8 cellular contexts compared by ENCODE assay signal in genomic region chr1:108897865-108898720, GRCh38. TPM values are rescaled to one million over a fixed set of nuclear protein-coding genes. Genes with fewer than 3 reads are reported as not detected.
A peak's percentile ranks its signal among the peaks of the same experiment; 100 is the strongest.
DNase-seq lines count a peak whose midpoint lies in the region; ATAC-seq and TF ChIP-seq lines count a peak whose summit lies in the region.

No MANE protein-coding gene starts in this region.

- no peaks in the 10 kb centered on the region for H3K4me1 Mint-ChIP-seq in activated CD4-positive, alpha-beta memory T cell treated with anti-CD3 and anti-CD28 coated beads, Interleukin-2, amount 10 ng/mL, durations not matched to agents 7 days and 5 days
- H3K4me1 Mint-ChIP-seq in activated CD4-positive, alpha-beta memory T cell treated with anti-CD3 and anti-CD28 coated beads for 36 hours (ENCODE audit: low read depth) = no peaks in the 10 kb centered on the region
- H3K4me1 Mint-ChIP-seq in HFFc6 (ENCODE audit: low read depth) = peaks cover 42% of the 10 kb centered on the region
- H3K4me1 Mint-ChIP-seq in progenitor cell of endocrine pancreas (ENCODE audit: low read depth) = no peaks in the 10 kb centered on the region

- ATAC-seq in GM18868 (IDR thresholded peaks at IDR 0.05; ENCODE audit: unreplicated experiment) = no peak

- H3K27ac Mint-ChIP-seq in activated CD4-positive, alpha-beta memory T cell treated with anti-CD3 and anti-CD28 coated beads, Interleukin-2, amount 10 ng/mL, durations not matched to agents 7 days and 5 days = no peak overlapping the region
- H3K27ac Mint-ChIP-seq in activated CD4-positive, alpha-beta memory T cell treated with anti-CD3 and anti-CD28 coated beads for 36 hours = no peak overlapping the region
- H3K27ac Mint-ChIP-seq in HFFc6 (0 out of 2 replicates have a peak overlapping the region, but pooled peaks have one; percentile 14), progenitor cell of endocrine pancreas (no peak overlapping the region)

- H3K9me3 Mint-ChIP-seq in activated CD4-positive, alpha-beta memory T cell treated with anti-CD3 and anti-CD28 coated beads, Interleukin-2, amount 10 ng/mL, durations not matched to agents 7 days and 5 days = no peaks in the 10 kb centered on the region
- no peaks in the 10 kb centered on the region for H3K9me3 Mint-ChIP-seq in activated CD4-positive, alpha-beta memory T cell treated with anti-CD3 and anti-CD28 coated beads for 36 hours
- no peaks in the 10 kb centered on the region for H3K9me3 Mint-ChIP-seq in HFFc6
- no peaks in the 10 kb centered on the region for H3K9me3 Mint-ChIP-seq in progenitor cell of endocrine pancreas (ENCODE audit: low read depth)

- CTCF ChIA-PET in activated CD4-positive, alpha-beta memory T cell treated with anti-CD3 and anti-CD28 coated beads, Interleukin-2, amount 10 ng/mL, durations not matched to agents 7 days and 5 days (lab: Charles Lee) = interaction anchor here (0.7 to 12.2 kb wide), 9 partner anchors 15 to 254 kb away, joined by 3 to 181 read pairs (median 4); partner anchors contain the start of gene PRPF38B
- CTCF ChIA-PET in activated CD4-positive, alpha-beta memory T cell treated with anti-CD3 and anti-CD28 coated beads for 36 hours (lab: Charles Lee) = interaction anchor here (0.6 to 6.1 kb wide), 11 partner anchors 11 to 206 kb away, joined by 3 to 215 read pairs (median 4); partner anchors contain the start of gene CLCC1

- H3K27me3 Mint-ChIP-seq in activated CD4-positive, alpha-beta memory T cell treated with anti-CD3 and anti-CD28 coated beads, Interleukin-2, amount 10 ng/mL, durations not matched to agents 7 days and 5 days = no peaks in the 10 kb centered on the region
- H3K27me3 Mint-ChIP-seq in activated CD4-positive, alpha-beta memory T cell treated with anti-CD3 and anti-CD28 coated beads for 36 hours = no peaks in the 10 kb centered on the region
- no peaks in the 10 kb centered on the region for H3K27me3 Mint-ChIP-seq in HFFc6 (ENCODE audit: insufficient read depth)
- H3K27me3 Mint-ChIP-seq in progenitor cell of endocrine pancreas = no peaks in the 10 kb centered on the region

- intact Hi-C loops in activated CD4-positive, alpha-beta memory T cell treated with anti-CD3 and anti-CD28 coated beads for 36 hours (cut with micrococcal nuclease) = loop anchor here (1.0 to 10.0 kb wide), 4 partner anchors 70 to 383 kb away; partner anchors contain the start of gene PRPF38B

- no peak overlapping the region for H3K4me3 Mint-ChIP-seq in activated CD4-positive, alpha-beta memory T cell treated with anti-CD3 and anti-CD28 coated beads, Interleukin-2, amount 10 ng/mL, durations not matched to agents 7 days and 5 days
- no peak overlapping the region for H3K4me3 Mint-ChIP-seq in activated CD4-positive, alpha-beta memory T cell treated with anti-CD3 and anti-CD28 coated beads for 36 hours
- no peak overlapping the region for H3K4me3 Mint-ChIP-seq in HFFc6
- no peak overlapping the region for H3K4me3 Mint-ChIP-seq in progenitor cell of endocrine pancreas (ENCODE audit: low read depth)

- peaks cover 17% of the 10 kb centered on the region for H3K36me3 Mint-ChIP-seq in activated CD4-positive, alpha-beta memory T cell treated with anti-CD3 and anti-CD28 coated beads, Interleukin-2, amount 10 ng/mL, durations not matched to agents 7 days and 5 days (ENCODE audit: low read depth)
- H3K36me3 Mint-ChIP-seq in activated CD4-positive, alpha-beta memory T cell treated with anti-CD3 and anti-CD28 coated beads for 36 hours = no peaks in the 10 kb centered on the region
- no peaks in the 10 kb centered on the region for H3K36me3 Mint-ChIP-seq in HFFc6 (ENCODE audit: low read depth)
- H3K36me3 Mint-ChIP-seq in progenitor cell of endocrine pancreas (ENCODE audit: insufficient read depth) = no peaks in the 10 kb centered on the region

- POLR2A ChIA-PET in activated CD4-positive, alpha-beta memory T cell treated with anti-CD3 and anti-CD28 coated beads, Interleukin-2, amount 10 ng/mL, durations not matched to agents 7 days and 5 days (lab: Charles Lee) = interaction anchor here (1.2 to 2.2 kb wide), 2 partner anchors 70 to 206 kb away, joined by 6 to 7 read pairs; partner anchors contain the start of gene PRPF38B
- POLR2A ChIA-PET in activated CD4-positive, alpha-beta memory T cell treated with anti-CD3 and anti-CD28 coated beads for 36 hours (lab: Charles Lee) = no interaction called here

- TF ChIP-seq CTCF in HFFc6 (IDR thresholded peaks at IDR 0.05) (peak; percentile 88), progenitor cell of endocrine pancreas (IDR thresholded peaks at IDR 0.05; ENCODE audit: unreplicated experiment) (peak; percentile 81)

- peak; percentile 23 for DNase-seq in activated CD4-positive, alpha-beta memory T cell treated with anti-CD3 and anti-CD28 coated beads, Interleukin-2, amount 10 ng/mL, durations not matched to agents 7 days and 5 days
- DNase-seq in activated CD4-positive, alpha-beta memory T cell treated with anti-CD3 and anti-CD28 coated beads for 36 hours = no peak
- peak; percentile 69 for DNase-seq in HFFc6
- peak; percentile 68 for DNase-seq in NCI-H2227 (lab: John Stamatoyannopoulos, UW; ENCODE audit: unreplicated experiment)
- DNase-seq in activated CD4-positive, alpha-beta T cell treated with anti-CD3 and anti-CD28 coated beads, Interleukin-2, amount 50 U/mL, for 4 hours = peak; percentile 4 to 11
- DNase-seq in glomerular visceral epithelial cell (ENCODE audit: extremely low spot score) = peak; percentile 58
- DNase-seq in progenitor cell of endocrine pancreas (ENCODE audit: low spot score, unreplicated experiment) = no peak

RNA-seq across cellular contexts. Expression of gene GPSM2, which starts 21.3 kb away (rescaled TPM):
- 10 to 100 TPM; 43.2 to 47.1 TPM for total RNA-seq in activated CD4-positive, alpha-beta memory T cell treated with anti-CD3 and anti-CD28 coated beads, Interleukin-2, amount 10 ng/mL, durations not matched to agents 7 days and 5 days
- 10 to 100 TPM; 17.1 to 21.9 TPM for total RNA-seq in activated CD4-positive, alpha-beta memory T cell treated with anti-CD3 and anti-CD28 coated beads for 36 hours
- 10 to 100 TPM; 10.3 to 21.8 (median 19.0) TPM for total RNA-seq in HFFc6 (2021; fragmentation: NEBNext Ultra II Directional; extraction: Animal tissue kit (Norgen Biotek cat#: 25700))
- 12.4 and 14.8 TPM in 2 replicates for total RNA-seq in progenitor cell of endocrine pancreas

RNA-seq across cellular contexts. Expression of gene AKNAD1, which starts 41.2 kb away (rescaled TPM):
- not detected for total RNA-seq in activated CD4-positive, alpha-beta memory T cell treated with anti-CD3 and anti-CD28 coated beads, Interleukin-2, amount 10 ng/mL, durations not matched to agents 7 days and 5 days
- not detected for total RNA-seq in activated CD4-positive, alpha-beta memory T cell treated with anti-CD3 and anti-CD28 coated beads for 36 hours
- under 1 TPM in 2 of 6 experiments, not detected in 4; 0.39 to 0.57 TPM for total RNA-seq in HFFc6 (2021; fragmentation: NEBNext Ultra II Directional; extraction: Animal tissue kit (Norgen Biotek cat#: 25700))
- total RNA-seq in progenitor cell of endocrine pancreas = not detected in 2 replicates

Comparison
In these comparisons a context has a peak if more than half of its experiments do, and no peak if none do; other contexts are left out.
1. DNase-seq: peak in activated CD4-positive, alpha-beta memory T cell treated with anti-CD3 and anti-CD28 coated beads, Interleukin-2, amount 10 ng/mL, durations not matched to agents 7 days and 5 days (single experiment), HFFc6 (single experiment), NCI-H2227 (single experiment), activated CD4-positive, alpha-beta T cell treated with anti-CD3 and anti-CD28 coated beads, Interleukin-2, amount 50 U/mL, for 4 hours (2 of 2) and glomerular visceral epithelial cell (single experiment); none in activated CD4-positive, alpha-beta memory T cell treated with anti-CD3 and anti-CD28 coated beads for 36 hours (single experiment) and progenitor cell of endocrine pancreas (single experiment).